In the genomic region with DNA sequence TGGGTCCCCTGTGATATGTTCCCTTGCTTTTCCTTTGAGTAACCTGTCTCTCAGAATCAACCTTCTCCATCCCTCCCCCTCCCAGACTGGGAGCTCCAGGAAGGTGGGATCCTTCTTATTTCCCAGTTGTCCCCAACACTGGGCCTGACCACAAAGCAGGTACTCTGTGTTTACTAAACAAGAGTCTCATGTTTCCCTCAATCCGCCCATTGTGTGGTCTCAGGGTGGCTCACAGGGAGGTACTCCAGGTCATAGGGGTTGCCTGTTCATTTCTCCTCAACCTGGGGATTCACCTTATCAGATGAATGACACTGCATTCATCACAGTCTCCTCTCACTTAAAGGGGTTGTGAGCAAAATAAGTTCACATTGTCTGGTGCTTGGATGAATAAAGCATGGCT, we compare ENCODE assay signal across 22 cellular contexts. TPM values are rescaled to one million over a fixed set of nuclear protein-coding genes. Genes with fewer than 3 reads are reported as not detected.
A peak's percentile ranks its signal among the peaks of the same experiment; 100 is the strongest.
DNase-seq lines count a peak whose midpoint lies in the region; ATAC-seq and TF ChIP-seq lines count a peak whose summit lies in the region.
"Had no signal": no experiment of that assay in that cellular context is flagged by ENCODE, and none has a peak within 500 bp of the region (broad histone marks: within the 10 kb centered on the region; RNA-seq: fewer than 3 reads in every experiment).

No MANE protein-coding gene starts in this region.

- H2BK120ac ChIP-seq in IMR-90 (ENCODE audit: low read depth, low read length): no peak overlapping the region

- no peak for TF ChIP-seq POLR2A in IMR-90 (IDR thresholded peaks at IDR 0.05; ENCODE audit: low read depth, low read length)

- H4K8ac ChIP-seq in IMR-90 (ENCODE audit: low read depth in 2 of 2, low read length in 2 of 2): no peak overlapping the region

- no TSS peak for BruUV-seq in IMR-90 (replicated peaks; lab: Mats Ljungman, UMichigan)

- intact Hi-C loops in IMR-90 (cut with micrococcal nuclease): no loop called here
- intact Hi-C loops in cardiac septum (cut with DNase I): no loop called here

- peak; percentile 40 for DNase-seq in ELF-1 (ENCODE audit: low read depth, low spot score)
- DNase-seq in IMR-90: no peak
- no peak for DNase-seq in nephron progenitor cell
- no peak for DNase-seq in stimulated activated CD4-positive, alpha-beta T cell treated with anti-CD3 and anti-CD28 coated beads, Interleukin-4, amount 100 ng/mL, for 4 hours
- no peak for DNase-seq in SIG-M5 (lab: John Stamatoyannopoulos, UW)
- DNase-seq in cardiac septum (ENCODE audit: low spot score): no peak
- DNase-seq: 8988T; ACHN; AML-193; BE2C; CD4-positive, alpha-beta T cell; CD8-positive, alpha-beta memory T cell; DMS 273 treated with DMSO at 0.1 percent for 48 hours; DMS79; EL; GF-D8; H7; HCEC 1CT had no signal

- 0 out of 2 replicates have a peak, but pooled peaks cover 4% of the 10 kb centered on the region for H3K9me1 ChIP-seq in IMR-90 (ENCODE audit: insufficient read depth, low read length)

- TF ChIP-seq CTCF in IMR-90 (conservative IDR thresholded peaks at IDR 0.05; ENCODE audit: low read depth, low read length): no peak
- no peak for TF ChIP-seq CTCF in nephron progenitor cell (IDR thresholded peaks at IDR 0.05)

- no peaks in the 10 kb centered on the region for H3K79me1 ChIP-seq in IMR-90 (ENCODE audit: low read depth in 1 of 2, low read length in 2 of 2)

- POLR2A ChIA-PET in IMR-90 (lab: Charles Lee; ENCODE audit: unreplicated experiment): no interaction called here

- peaks cover 2% of the 10 kb centered on the region for H3K27me3 Mint-ChIP-seq in nephron progenitor cell (ENCODE audit: low read depth, poor library complexity)

- H3K14ac ChIP-seq in IMR-90 (replicated peaks; ENCODE audit: low read depth, low read length): no peak overlapping the region

- no peak overlapping the region for H4K5ac ChIP-seq in IMR-90 (ENCODE audit: low read depth, low read length)

- H3K4me3 Mint-ChIP-seq in nephron progenitor cell: no peak overlapping the region
- H3K4me3 Mint-ChIP-seq: CD14-positive monocyte; CD4-positive, alpha-beta T cell; CD8-positive, alpha-beta memory T cell had no signal

- H4K91ac ChIP-seq in IMR-90 (ENCODE audit: insufficient read depth, low read depth, low read length): no peak overlapping the region

- no peaks in the 10 kb centered on the region for H3K36me3 Mint-ChIP-seq in nephron progenitor cell (ENCODE audit: low read depth)
- H3K36me3 Mint-ChIP-seq: CD14-positive monocyte; CD8-positive, alpha-beta memory T cell had no signal

- CTCF ChIA-PET in IMR-90 (lab: Yijun Ruan, JAX): interaction anchor here (1.2 kb wide), 1 partner anchor 23 kb away, joined by 3 read pairs; no protein-coding TSS in a partner anchor

- H3K4me3 ChIP-seq in IMR-90 (ENCODE audit: insufficient read depth, low read depth, low read length) (no peak overlapping the region), stomach smooth muscle (ENCODE audit: low read length in 2 of 2) (no peak overlapping the region)
- H3K4me3 ChIP-seq: A549; BLaER1 treated with 17β-estradiol and CSF1 and Interleukin-3, amounts not matched to agents 10 nM and 100 nM had no signal

- no peak overlapping the region for H3K56ac ChIP-seq in IMR-90 (ENCODE audit: extremely low read depth, insufficient read depth, low read length)

- no peaks in the 10 kb centered on the region for H3K9me3 ChIP-seq in IMR-90 (ENCODE audit: control insufficient read depth, insufficient read depth, low read length)
- no peaks in the 10 kb centered on the region for H3K9me3 ChIP-seq in stomach smooth muscle (ENCODE audit: control insufficient read depth in 2 of 2, low read length in 2 of 2)
- H3K9me3 ChIP-seq: A549; BE2C; BLaER1 treated with 17β-estradiol and CSF1 and Interleukin-3, amounts not matched to agents 10 nM and 100 nM had no signal

- no peak overlapping the region for H2AFZ ChIP-seq in IMR-90 (replicated peaks; ENCODE audit: low read length, poor library complexity)

- H2AK5ac ChIP-seq in IMR-90 (ENCODE audit: low read depth, low read length): 0 out of 2 replicates have a peak overlapping the region, but pooled peaks have one; percentile 31

- ATAC-seq in IMR-90 (ENCODE audit: low read depth): no peak
- ATAC-seq: A549 had no signal

- H3K27ac Mint-ChIP-seq in nephron progenitor cell: peak overlapping the region; percentile 57
- H3K27ac Mint-ChIP-seq: CD4-positive, alpha-beta T cell had no signal

- H3K18ac ChIP-seq in IMR-90 (ENCODE audit: low read depth, low read length): no peak overlapping the region

- H3K9ac ChIP-seq in IMR-90 (ENCODE audit: low read depth, low read length) (no peak overlapping the region), stomach smooth muscle (ENCODE audit: low read length in 2 of 2) (no peak overlapping the region)
- H3K9ac ChIP-seq: BLaER1 treated with 17β-estradiol and CSF1 and Interleukin-3, amounts not matched to agents 10 nM and 100 nM had no signal

- peaks cover 4% of the 10 kb centered on the region for H3K27me3 ChIP-seq in IMR-90 (ENCODE audit: control insufficient read depth, insufficient read depth, low read length)
- H3K27me3 ChIP-seq in stomach smooth muscle (ENCODE audit: control insufficient read depth in 1 of 2, insufficient read depth in 2 of 2, low read length in 2 of 2): no peaks in the 10 kb centered on the region
- H3K27me3 ChIP-seq: BE2C; BLaER1 treated with 17β-estradiol and CSF1 and Interleukin-3, amounts not matched to agents 10 nM and 100 nM had no signal

- WGBS in IMR-90 (ENCODE audit: extremely low coverage in 2 of 2, insufficient read length in 1 of 2), 2 experiments: no CpG with 5 or more reads among the region's 1 CpG

- H2BK5ac ChIP-seq in IMR-90 (ENCODE audit: low read depth, low read length, poor library complexity, severe bottlenecking): no peak overlapping the region

- H3K9me3 Mint-ChIP-seq in nephron progenitor cell: no peaks in the 10 kb centered on the region
- H3K9me3 Mint-ChIP-seq: CD4-positive, alpha-beta T cell; CD8-positive, alpha-beta memory T cell had no signal

- H2BK15ac ChIP-seq in IMR-90 (ENCODE audit: low read depth, low read length): no peak overlapping the region

- peaks cover 38% of the 10 kb centered on the region for H3K4me1 Mint-ChIP-seq in nephron progenitor cell
- H3K4me1 Mint-ChIP-seq: CD8-positive, alpha-beta memory T cell had no signal

- no peak overlapping the region for H2AK9ac ChIP-seq in IMR-90 (replicated peaks; ENCODE audit: low read depth, low read length, poor library complexity)

- H2BK20ac ChIP-seq in IMR-90 (ENCODE audit: low read depth, low read length): no peak overlapping the region

- peaks cover 6% of the 10 kb centered on the region; the same call in 1 of the 2 replicates for H3K4me1 ChIP-seq in IMR-90 (ENCODE audit: control insufficient read depth, insufficient read depth, low read length)
- H3K4me1 ChIP-seq in stomach smooth muscle (ENCODE audit: control insufficient read depth, insufficient read depth, low read length): peaks cover 29% of the 10 kb centered on the region
- H3K4me1 ChIP-seq: BE2C had no signal

- no peaks in the 10 kb centered on the region for H4K20me1 ChIP-seq in IMR-90 (ENCODE audit: insufficient read depth, low read length)
- H4K20me1 ChIP-seq: BLaER1 treated with 17β-estradiol and CSF1 and Interleukin-3, amounts not matched to agents 10 nM and 100 nM had no signal

- no peak overlapping the region for H3K27ac ChIP-seq in IMR-90 (ENCODE audit: insufficient read depth, low read length)
- H3K27ac ChIP-seq in stomach smooth muscle (ENCODE audit: low read length): peak overlapping the region; percentile 11
- H3K27ac ChIP-seq: A549; BLaER1 treated with 17β-estradiol and CSF1 and Interleukin-3, amounts not matched to agents 10 nM and 100 nM had no signal

- in situ Hi-C loops in IMR-90 (cut with MboI; ENCODE audit: low sequenced_read_pairs): no loop called here

- H3K36me3 ChIP-seq in IMR-90 (ENCODE audit: control insufficient read depth, insufficient read depth, low read length): no peaks in the 10 kb centered on the region
- H3K36me3 ChIP-seq in stomach smooth muscle (ENCODE audit: control insufficient read depth in 2 of 2, insufficient read depth in 2 of 2, low read length in 2 of 2): no peaks in the 10 kb centered on the region
- H3K36me3 ChIP-seq: BE2C; BLaER1 treated with 17β-estradiol and CSF1 and Interleukin-3, amounts not matched to agents 10 nM and 100 nM had no signal

- H3K23ac ChIP-seq in IMR-90 (ENCODE audit: low read depth, low read length): no peak overlapping the region

- dilution Hi-C loops in IMR-90 (cut with HindIII; ENCODE audit: low sequenced_read_pairs, unreplicated experiment): no loop called here

- no peak overlapping the region; the same call in 1 of the 2 replicates for H3K4ac ChIP-seq in IMR-90 (ENCODE audit: low read depth, low read length)

- H3K4me2 ChIP-seq in IMR-90 (ENCODE audit: low read depth, low read length): no peak overlapping the region
- H3K4me2 ChIP-seq: A549; BLaER1 treated with 17β-estradiol and CSF1 and Interleukin-3, amounts not matched to agents 10 nM and 100 nM had no signal

- no peak for TF ChIP-seq RAD21 in IMR-90 (IDR thresholded peaks at IDR 0.05; ENCODE audit: low read length)

TF ChIP-seq in IMR-90, 13 proteins besides CTCF, POLR2A, EP300 and RAD21:
- no peak for TF ChIP-seq RFX5 (IDR thresholded peaks at IDR 0.05; ENCODE audit: low read depth, low read length)
- no peak for TF ChIP-seq MAZ (IDR thresholded peaks at IDR 0.05; ENCODE audit: borderline replicate concordance, low read depth, low read length)
- no peak for TF ChIP-seq FOS (IDR thresholded peaks at IDR 0.05; ENCODE audit: low read depth, low read length)
- no peak for TF ChIP-seq MXI1 (IDR thresholded peaks at IDR 0.05; ENCODE audit: borderline replicate concordance, low read depth, low read length)
- no peak for TF ChIP-seq BHLHE40 (IDR thresholded peaks at IDR 0.05; ENCODE audit: low read depth, low read length)
- no peak for TF ChIP-seq SMC3 (IDR thresholded peaks at IDR 0.05; ENCODE audit: low read depth, low read length)
- TF ChIP-seq NFE2L2 (IDR thresholded peaks at IDR 0.05; ENCODE audit: low read depth, low read length): no peak
- TF ChIP-seq CHD1 (IDR thresholded peaks at IDR 0.05; ENCODE audit: low read depth, low read length): no peak
- no peak for TF ChIP-seq CEBPB (IDR thresholded peaks at IDR 0.05; ENCODE audit: low read depth, low read length)
- TF ChIP-seq RCOR1 (IDR thresholded peaks at IDR 0.05; ENCODE audit: insufficient replicate concordance, low read length): no peak

RNA-seq across cellular contexts. Expression of a gene that starts 26.4 kb away (rescaled TPM):
- 4.5 and 4.7 TPM in 2 replicates for total RNA-seq in IMR-90 (2012; rRNA removed)
- polyA plus RNA-seq in IMR-90 (2012; rRNA removed): 12.3 and 12.6 TPM in 2 replicates
- 4.9 and 7.2 TPM in 2 replicates for polyA plus RNA-seq in IMR-90 (2012; cell fraction: cytosol; rRNA removed)
- 50.0 and 63.2 TPM in 2 replicates for polyA plus RNA-seq in IMR-90 (2012; cell fraction: nucleus; rRNA removed; ENCODE audit: low replicate concordance)
- 50.8 TPM for total RNA-seq in cardiac septum
- polyA plus RNA-seq: CD14-positive monocyte had no signal
